ENCODE assay signal across 19 cellular contexts in the genomic region with DNA sequence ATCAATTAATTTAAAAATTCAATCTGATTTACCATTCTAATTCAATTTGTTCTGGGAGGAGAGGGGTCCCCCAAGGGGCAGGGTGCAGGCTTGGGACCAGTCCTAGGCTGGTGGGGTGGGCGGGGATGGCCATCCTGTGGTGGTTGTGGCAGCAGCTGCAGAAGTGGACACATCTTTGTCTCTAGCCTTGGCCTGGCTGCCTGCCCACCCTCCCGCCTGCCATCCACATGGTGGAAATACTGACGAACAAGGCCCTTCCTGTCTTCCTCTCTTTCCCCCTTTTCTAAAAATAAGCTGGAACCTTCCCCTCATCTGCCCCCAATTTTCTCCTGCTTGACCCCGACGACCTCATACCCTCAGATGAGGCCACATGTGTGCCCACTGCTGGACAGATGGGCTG.
DNase-seq lines count a peak whose midpoint lies in the region; ATAC-seq and TF ChIP-seq lines count a peak whose summit lies in the region.
"Had no signal": no experiment of that assay in that cellular context is flagged by ENCODE, and none has a peak within 500 bp of the region (broad histone marks: within the 10 kb centered on the region; RNA-seq: fewer than 3 reads in every experiment).

No MANE protein-coding gene starts in this region.

- H2AFZ ChIP-seq in smooth muscle cell (ENCODE audit: low read depth), result no peak overlapping the region

- 73% methylated on average over 5 of the region's 5 CpGs for WGBS in smooth muscle cell (ENCODE audit: low lambda C conversion rate)

- peaks cover 46% of the 10 kb centered on the region for H3K4me1 ChIP-seq in SJCRH30
- H3K4me1 ChIP-seq in smooth muscle cell (ENCODE audit: low read depth), result no peaks in the 10 kb centered on the region

- DNase-seq in EL, result peak; percentile 23
- peak; percentile 87 to 92 for DNase-seq in SJCRH30
- DNase-seq in hypothalamus (lab: John Stamatoyannopoulos, UW), result peak in 39 of 51 donors; percentile 7 to 82 (median 48)
- no peak for DNase-seq in smooth muscle cell (lab: John Stamatoyannopoulos, UW; ENCODE audit: unreplicated experiment)
- DNase-seq in KG1 (lab: John Stamatoyannopoulos, UW), result no peak
- DNase-seq: activated CD8-positive, alpha-beta memory T cell treated with anti-CD3 and anti-CD28 coated beads, Interleukin-2, amount 10 ng/mL, durations not matched to agents 7 days and 5 days; activated effector memory CD4-positive, alpha-beta T cell treated with Interleukin-2 at 50 U/mL for 16 hours; aorta; DND-41; NCI-H1417 treated with DMSO at 0.1 percent for 48 hours; NCI-H345; ovary; SHP77 treated with DMSO at 0.1 percent for 48 hours had no signal

- peak overlapping the region; percentile 62 for H3K27ac ChIP-seq in SJCRH30
- no peak overlapping the region for H3K27ac ChIP-seq in smooth muscle cell (ENCODE audit: low read depth)
- H3K27ac ChIP-seq: KMS-11, ovary had no signal

- ATAC-seq in GM21423 (IDR thresholded peaks at IDR 0.05; ENCODE audit: unreplicated experiment) (no peak), GM19023 (IDR thresholded peaks at IDR 0.05; ENCODE audit: unreplicated experiment) (no peak)
- ATAC-seq: activated CD4-positive, CD25-positive, alpha-beta regulatory T cell treated with anti-CD3 and anti-CD28 coated beads, Interleukin-2, amount 50 U/mL, for 24 hours; activated CD8-positive, alpha-beta memory T cell treated with anti-CD3 and anti-CD28 coated beads, Interleukin-2, amount 10 ng/mL, durations not matched to agents 7 days and 5 days; GM23338; stimulated activated memory B cell treated with anti-CD40 and anti-IgM and Interleukin-4, amounts not matched to agents 10 μg/mL and 1 μg/mL and 100 μg/mL, for 72 hours had no signal

- H3K4me3 ChIP-seq in SJCRH30 (no peak overlapping the region), smooth muscle cell (no peak overlapping the region)
- H3K4me3 ChIP-seq: GM23338, ovary had no signal

- no peaks in the 10 kb centered on the region for H4K20me1 ChIP-seq in smooth muscle cell (ENCODE audit: low read depth)

- H3K79me2 ChIP-seq in smooth muscle cell (ENCODE audit: low read depth), result no peaks in the 10 kb centered on the region

- TF ChIP-seq CTCF in smooth muscle cell (IDR thresholded peaks at IDR 0.05; ENCODE audit: borderline replicate concordance, insufficient read depth, poor library complexity, severe bottlenecking), result no peak

- H3K9me3 ChIP-seq in SJCRH30 (replicated peaks), result no peaks in the 10 kb centered on the region
- no peaks in the 10 kb centered on the region for H3K9me3 ChIP-seq in smooth muscle cell (replicated peaks; ENCODE audit: low read depth)
- H3K9me3 ChIP-seq: ovary had no signal

- H3K27me3 ChIP-seq in SJCRH30 (no peaks in the 10 kb centered on the region), smooth muscle cell (ENCODE audit: low read depth) (peaks cover 23% of the 10 kb centered on the region)
- H3K27me3 ChIP-seq: ovary had no signal

- no peaks in the 10 kb centered on the region for H3K36me3 ChIP-seq in SJCRH30
- no peaks in the 10 kb centered on the region for H3K36me3 ChIP-seq in smooth muscle cell (ENCODE audit: low read depth)
- H3K36me3 ChIP-seq: ovary had no signal

- H3K4me2 ChIP-seq in smooth muscle cell, result peak overlapping the region; percentile 39
- H3K4me2 ChIP-seq: GM23338, KMS-11 had no signal

- H3F3A ChIP-seq in smooth muscle cell (ENCODE audit: low read depth), result no peaks in the 10 kb centered on the region

- H3K9ac ChIP-seq in smooth muscle cell (ENCODE audit: low read depth), result no peak overlapping the region
- H3K9ac ChIP-seq: KMS-11 had no signal

Comparison
In these comparisons a context has a peak if more than half of its experiments do, and no peak if none do; other contexts are left out.
1. DNase-seq: peak in EL (single experiment), SJCRH30 (2 of 2) and hypothalamus (39 of 51); none in smooth muscle cell (single experiment) and KG1 (single experiment).